In the genomic region with DNA sequence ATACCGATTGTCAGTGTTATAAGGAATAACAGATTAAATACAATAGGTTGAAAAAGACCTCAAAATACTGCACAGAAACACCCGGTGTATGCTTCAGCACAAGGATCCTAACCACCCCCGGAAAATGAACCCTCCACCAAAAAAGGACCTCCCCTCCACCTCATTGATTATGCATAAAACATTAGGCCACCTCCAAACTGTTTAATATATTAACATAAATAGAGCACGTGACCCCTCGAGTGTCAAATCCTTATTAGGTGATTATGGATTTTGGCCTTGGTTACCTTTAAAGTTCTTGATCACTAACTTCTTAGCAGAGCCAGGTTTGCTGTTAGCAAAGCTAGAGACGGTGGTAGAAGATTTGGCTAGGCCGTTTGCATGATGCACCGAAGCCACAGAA, we compare ENCODE assay signal across 1 cellular context.
TF ChIP-seq lines count a peak whose summit lies in the region.

No MANE protein-coding gene starts in this region.

TF ChIP-seq in K562, 482 proteins besides CTCF, POLR2A, EP300 and RAD21 (continued from another document):
- TF ChIP-seq ZBTB40 (IDR thresholded peaks at IDR 0.05) (no peak), ZBTB40 (CRISPR knock-in tag; IDR thresholded peaks at IDR 0.05) (no peak), ELF2 (CRISPR knock-in tag; IDR thresholded peaks at IDR 0.05) (no peak), ZNF143 (CRISPR knock-in tag; IDR thresholded peaks at IDR 0.05) (no peak), NCOA2 (IDR thresholded peaks at IDR 0.05; ENCODE audit: partially characterized antibody in 2 of 2) (no peak), IRF1 (CRISPR knock-in tag; IDR thresholded peaks at IDR 0.05; ENCODE audit: borderline replicate concordance) (no peak), ZNF644 (tag; IDR thresholded peaks at IDR 0.05; ENCODE audit: low read depth) (no peak)
- TF ChIP-seq, protein P1, sequence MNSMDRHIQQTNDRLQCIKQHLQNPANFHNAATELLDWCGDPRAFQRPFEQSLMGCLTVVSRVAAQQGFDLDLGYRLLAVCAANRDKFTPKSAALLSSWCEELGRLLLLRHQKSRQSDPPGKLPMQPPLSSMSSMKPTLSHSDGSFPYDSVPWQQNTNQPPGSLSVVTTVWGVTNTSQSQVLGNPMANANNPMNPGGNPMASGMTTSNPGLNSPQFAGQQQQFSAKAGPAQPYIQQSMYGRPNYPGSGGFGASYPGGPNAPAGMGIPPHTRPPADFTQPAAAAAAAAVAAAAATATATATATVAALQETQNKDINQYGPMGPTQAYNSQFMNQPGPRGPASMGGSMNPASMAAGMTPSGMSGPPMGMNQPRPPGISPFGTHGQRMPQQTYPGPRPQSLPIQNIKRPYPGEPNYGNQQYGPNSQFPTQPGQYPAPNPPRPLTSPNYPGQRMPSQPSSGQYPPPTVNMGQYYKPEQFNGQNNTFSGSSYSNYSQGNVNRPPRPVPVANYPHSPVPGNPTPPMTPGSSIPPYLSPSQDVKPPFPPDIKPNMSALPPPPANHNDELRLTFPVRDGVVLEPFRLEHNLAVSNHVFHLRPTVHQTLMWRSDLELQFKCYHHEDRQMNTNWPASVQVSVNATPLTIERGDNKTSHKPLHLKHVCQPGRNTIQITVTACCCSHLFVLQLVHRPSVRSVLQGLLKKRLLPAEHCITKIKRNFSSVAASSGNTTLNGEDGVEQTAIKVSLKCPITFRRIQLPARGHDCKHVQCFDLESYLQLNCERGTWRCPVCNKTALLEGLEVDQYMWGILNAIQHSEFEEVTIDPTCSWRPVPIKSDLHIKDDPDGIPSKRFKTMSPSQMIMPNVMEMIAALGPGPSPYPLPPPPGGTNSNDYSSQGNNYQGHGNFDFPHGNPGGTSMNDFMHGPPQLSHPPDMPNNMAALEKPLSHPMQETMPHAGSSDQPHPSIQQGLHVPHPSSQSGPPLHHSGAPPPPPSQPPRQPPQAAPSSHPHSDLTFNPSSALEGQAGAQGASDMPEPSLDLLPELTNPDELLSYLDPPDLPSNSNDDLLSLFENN (IDR thresholded peaks at IDR 0.05; ENCODE audit: low read depth in 2 of 2, low read length in 2 of 2) = no peak
TF ChIP-seq in K562: peak in this region for 4.
